ENCODE assay signal across 1 cellular context in the genomic region with DNA sequence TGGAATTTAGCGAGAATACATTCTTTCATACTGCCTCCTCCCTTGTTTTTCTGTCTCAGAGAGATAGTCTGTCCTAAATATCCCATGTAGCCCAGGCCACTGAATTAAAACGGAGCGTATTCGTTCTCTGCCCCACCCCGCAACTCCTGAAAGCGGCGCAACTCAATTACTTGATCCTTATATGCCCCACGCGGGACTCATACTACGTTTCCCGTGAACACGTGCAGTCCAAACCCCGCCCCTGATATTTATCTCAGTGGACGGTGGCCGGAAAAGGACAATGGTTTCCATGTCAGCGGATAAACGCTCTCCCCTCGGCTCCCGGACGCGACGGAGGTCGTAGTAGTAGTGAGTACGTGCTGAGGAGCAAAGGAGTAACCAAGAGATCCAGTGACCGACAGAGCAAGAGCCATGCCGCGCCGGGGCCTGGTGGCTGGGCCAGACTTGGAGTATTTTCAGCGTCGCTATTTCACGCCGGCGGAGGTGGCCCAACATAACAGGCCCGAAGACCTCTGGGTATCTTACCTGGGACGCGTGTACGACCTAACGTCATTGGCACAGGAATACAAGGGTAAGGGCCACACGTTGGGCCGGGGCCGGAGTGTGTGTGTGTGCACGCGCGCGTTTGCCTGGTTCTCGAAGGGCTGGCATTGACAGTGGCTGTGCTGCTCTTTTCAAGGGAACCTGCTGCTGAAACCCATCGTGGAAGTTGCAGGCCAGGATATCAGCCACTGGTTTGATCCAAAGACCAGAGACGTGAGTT.
A peak's percentile ranks its signal among the peaks of the same experiment; 100 is the strongest.
TF ChIP-seq lines count a peak whose summit lies in the region.

TSS of gene CYB5D1 (plus strand) at position 280 of the 763 bp plus-strand sequence. CDS start at position 412, 132 bp downstream.

TF ChIP-seq in HEK293, 187 proteins besides CTCF, POLR2A, EP300 and RAD21 (continued from another document and continues in another):
- TF ChIP-seq, protein P1, sequence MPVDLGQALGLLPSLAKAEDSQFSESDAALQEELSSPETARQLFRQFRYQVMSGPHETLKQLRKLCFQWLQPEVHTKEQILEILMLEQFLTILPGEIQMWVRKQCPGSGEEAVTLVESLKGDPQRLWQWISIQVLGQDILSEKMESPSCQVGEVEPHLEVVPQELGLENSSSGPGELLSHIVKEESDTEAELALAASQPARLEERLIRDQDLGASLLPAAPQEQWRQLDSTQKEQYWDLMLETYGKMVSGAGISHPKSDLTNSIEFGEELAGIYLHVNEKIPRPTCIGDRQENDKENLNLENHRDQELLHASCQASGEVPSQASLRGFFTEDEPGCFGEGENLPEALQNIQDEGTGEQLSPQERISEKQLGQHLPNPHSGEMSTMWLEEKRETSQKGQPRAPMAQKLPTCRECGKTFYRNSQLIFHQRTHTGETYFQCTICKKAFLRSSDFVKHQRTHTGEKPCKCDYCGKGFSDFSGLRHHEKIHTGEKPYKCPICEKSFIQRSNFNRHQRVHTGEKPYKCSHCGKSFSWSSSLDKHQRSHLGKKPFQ (tag by site-specific recombination; IDR thresholded peaks at IDR 0.05): no peak
- no peak for TF ChIP-seq ZNF202 (tag by site-specific recombination; IDR thresholded peaks at IDR 0.05; ENCODE audit: borderline replicate concordance)
- no peak for TF ChIP-seq ZNF274 (IDR thresholded peaks at IDR 0.05; ENCODE audit: low read length)
- no peak for TF ChIP-seq ZNF274 (tag by site-specific recombination; IDR thresholded peaks at IDR 0.05; ENCODE audit: borderline replicate concordance)
- TF ChIP-seq PRDM6 (tag by site-specific recombination; IDR thresholded peaks at IDR 0.05): no peak
- TF ChIP-seq ZNF26 (tag by site-specific recombination; IDR thresholded peaks at IDR 0.05): no peak
- TF ChIP-seq ZNF121 (tag by site-specific recombination; IDR thresholded peaks at IDR 0.05): no peak
- no peak for TF ChIP-seq GLI2 (tag by site-specific recombination; IDR thresholded peaks at IDR 0.05; ENCODE audit: borderline replicate concordance, low read depth)
- TF ChIP-seq ZNF776 (tag by site-specific recombination; IDR thresholded peaks at IDR 0.05; ENCODE audit: borderline replicate concordance): no peak
- no peak for TF ChIP-seq ZNF24 (tag by site-specific recombination; IDR thresholded peaks at IDR 0.05)
- no peak for TF ChIP-seq ZNF548 (tag by site-specific recombination; IDR thresholded peaks at IDR 0.05)
- TF ChIP-seq, protein P2, sequence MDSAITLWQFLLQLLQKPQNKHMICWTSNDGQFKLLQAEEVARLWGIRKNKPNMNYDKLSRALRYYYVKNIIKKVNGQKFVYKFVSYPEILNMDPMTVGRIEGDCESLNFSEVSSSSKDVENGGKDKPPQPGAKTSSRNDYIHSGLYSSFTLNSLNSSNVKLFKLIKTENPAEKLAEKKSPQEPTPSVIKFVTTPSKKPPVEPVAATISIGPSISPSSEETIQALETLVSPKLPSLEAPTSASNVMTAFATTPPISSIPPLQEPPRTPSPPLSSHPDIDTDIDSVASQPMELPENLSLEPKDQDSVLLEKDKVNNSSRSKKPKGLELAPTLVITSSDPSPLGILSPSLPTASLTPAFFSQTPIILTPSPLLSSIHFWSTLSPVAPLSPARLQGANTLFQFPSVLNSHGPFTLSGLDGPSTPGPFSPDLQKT (IDR thresholded peaks at IDR 0.05; ENCODE audit: borderline replicate concordance, low read depth, low read length): 0 out of 2 replicates have a peak, but pooled peaks have one; percentile 27
- TF ChIP-seq PRDM4 (tag by site-specific recombination; IDR thresholded peaks at IDR 0.05): no peak
- TF ChIP-seq ZNF155 (tag by site-specific recombination; IDR thresholded peaks at IDR 0.05): no peak
- peak; percentile 34; the same call in 1 of the 2 replicates for TF ChIP-seq ZBTB48 (tag by site-specific recombination; IDR thresholded peaks at IDR 0.05)
- 0 out of 2 replicates have a peak, but pooled peaks have one; percentile 48 for TF ChIP-seq ZSCAN30 (tag by site-specific recombination; IDR thresholded peaks at IDR 0.05)
- TF ChIP-seq, protein P3, sequence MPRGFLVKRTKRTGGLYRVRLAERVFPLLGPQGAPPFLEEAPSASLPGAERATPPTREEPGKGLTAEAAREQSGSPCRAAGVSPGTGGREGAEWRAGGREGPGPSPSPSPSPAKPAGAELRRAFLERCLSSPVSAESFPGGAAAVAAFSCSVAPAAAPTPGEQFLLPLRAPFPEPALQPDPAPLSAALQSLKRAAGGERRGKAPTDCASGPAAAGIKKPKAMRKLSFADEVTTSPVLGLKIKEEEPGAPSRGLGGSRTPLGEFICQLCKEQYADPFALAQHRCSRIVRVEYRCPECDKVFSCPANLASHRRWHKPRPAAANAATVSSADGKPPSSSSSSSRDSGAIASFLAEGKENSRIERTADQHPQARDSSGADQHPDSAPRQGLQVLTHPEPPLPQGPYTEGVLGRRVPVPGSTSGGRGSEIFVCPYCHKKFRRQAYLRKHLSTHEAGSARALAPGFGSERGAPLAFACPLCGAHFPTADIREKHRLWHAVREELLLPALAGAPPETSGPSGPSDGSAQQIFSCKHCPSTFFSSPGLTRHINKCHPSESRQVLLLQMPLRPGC (tag by site-specific recombination; IDR thresholded peaks at IDR 0.05): peak; percentile 9; the same call in 1 of the 2 replicates
- TF ChIP-seq, protein P4, sequence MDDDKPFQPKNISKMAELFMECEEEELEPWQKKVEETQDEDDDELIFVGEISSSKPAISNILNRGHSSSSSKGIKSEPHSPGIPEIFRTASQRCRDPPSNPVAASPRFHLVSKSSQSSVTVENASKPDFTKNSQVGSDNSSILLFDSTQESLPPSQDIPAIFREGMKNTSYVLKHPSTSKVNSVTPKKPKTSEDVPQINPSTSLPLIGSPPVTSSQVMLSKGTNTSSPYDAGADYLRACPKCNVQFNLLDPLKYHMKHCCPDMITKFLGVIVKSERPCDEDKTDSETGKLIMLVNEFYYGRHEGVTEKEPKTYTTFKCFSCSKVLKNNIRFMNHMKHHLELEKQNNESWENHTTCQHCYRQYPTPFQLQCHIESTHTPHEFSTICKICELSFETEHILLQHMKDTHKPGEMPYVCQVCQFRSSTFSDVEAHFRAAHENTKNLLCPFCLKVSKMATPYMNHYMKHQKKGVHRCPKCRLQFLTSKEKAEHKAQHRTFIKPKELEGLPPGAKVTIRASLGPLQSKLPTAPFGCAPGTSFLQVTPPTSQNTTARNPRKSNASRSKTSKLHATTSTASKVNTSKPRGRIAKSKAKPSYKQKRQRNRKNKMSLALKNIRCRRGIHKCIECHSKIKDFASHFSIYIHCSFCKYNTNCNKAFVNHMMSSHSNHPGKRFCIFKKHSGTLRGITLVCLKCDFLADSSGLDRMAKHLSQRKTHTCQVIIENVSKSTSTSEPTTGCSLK (tag by site-specific recombination; IDR thresholded peaks at IDR 0.05): no peak
- no peak for TF ChIP-seq ZNF175 (tag by site-specific recombination; IDR thresholded peaks at IDR 0.05)
- TF ChIP-seq ZNF664 (tag by site-specific recombination; IDR thresholded peaks at IDR 0.05): 0 out of 2 replicates have a peak, but pooled peaks have one; percentile 6
- TF ChIP-seq ZNF621 (tag by site-specific recombination; IDR thresholded peaks at IDR 0.05): no peak
- TF ChIP-seq RBAK (tag by site-specific recombination; IDR thresholded peaks at IDR 0.05): no peak
- TF ChIP-seq ZNF658 (tag by site-specific recombination; IDR thresholded peaks at IDR 0.05): no peak
- no peak for TF ChIP-seq MZF1 (tag by site-specific recombination; IDR thresholded peaks at IDR 0.05; ENCODE audit: borderline replicate concordance)
- no peak for TF ChIP-seq ZNF146 (tag by site-specific recombination; IDR thresholded peaks at IDR 0.05)
- TF ChIP-seq, protein P5, sequence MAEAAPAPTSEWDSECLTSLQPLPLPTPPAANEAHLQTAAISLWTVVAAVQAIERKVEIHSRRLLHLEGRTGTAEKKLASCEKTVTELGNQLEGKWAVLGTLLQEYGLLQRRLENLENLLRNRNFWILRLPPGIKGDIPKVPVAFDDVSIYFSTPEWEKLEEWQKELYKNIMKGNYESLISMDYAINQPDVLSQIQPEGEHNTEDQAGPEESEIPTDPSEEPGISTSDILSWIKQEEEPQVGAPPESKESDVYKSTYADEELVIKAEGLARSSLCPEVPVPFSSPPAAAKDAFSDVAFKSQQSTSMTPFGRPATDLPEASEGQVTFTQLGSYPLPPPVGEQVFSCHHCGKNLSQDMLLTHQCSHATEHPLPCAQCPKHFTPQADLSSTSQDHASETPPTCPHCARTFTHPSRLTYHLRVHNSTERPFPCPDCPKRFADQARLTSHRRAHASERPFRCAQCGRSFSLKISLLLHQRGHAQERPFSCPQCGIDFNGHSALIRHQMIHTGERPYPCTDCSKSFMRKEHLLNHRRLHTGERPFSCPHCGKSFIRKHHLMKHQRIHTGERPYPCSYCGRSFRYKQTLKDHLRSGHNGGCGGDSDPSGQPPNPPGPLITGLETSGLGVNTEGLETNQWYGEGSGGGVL (tag by site-specific recombination; IDR thresholded peaks at IDR 0.05): no peak
- TF ChIP-seq ZNF391 (tag by site-specific recombination; IDR thresholded peaks at IDR 0.05; ENCODE audit: borderline replicate concordance, low read depth): no peak; the same call in 1 of the 2 replicates
- TF ChIP-seq PRDM10 (tag by site-specific recombination; IDR thresholded peaks at IDR 0.05): peak; percentile 21; the same call in 1 of the 2 replicates
- TF ChIP-seq, protein P6, sequence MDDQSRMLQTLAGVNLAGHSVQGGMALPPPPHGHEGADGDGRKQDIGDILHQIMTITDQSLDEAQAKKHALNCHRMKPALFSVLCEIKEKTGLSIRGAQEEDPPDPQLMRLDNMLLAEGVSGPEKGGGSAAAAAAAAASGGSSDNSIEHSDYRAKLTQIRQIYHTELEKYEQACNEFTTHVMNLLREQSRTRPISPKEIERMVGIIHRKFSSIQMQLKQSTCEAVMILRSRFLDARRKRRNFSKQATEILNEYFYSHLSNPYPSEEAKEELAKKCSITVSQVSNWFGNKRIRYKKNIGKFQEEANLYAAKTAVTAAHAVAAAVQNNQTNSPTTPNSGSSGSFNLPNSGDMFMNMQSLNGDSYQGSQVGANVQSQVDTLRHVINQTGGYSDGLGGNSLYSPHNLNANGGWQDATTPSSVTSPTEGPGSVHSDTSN (CRISPR knock-in tag; IDR thresholded peaks at IDR 0.05): no peak
- no peak for TF ChIP-seq HOXA7 (CRISPR knock-in tag; IDR thresholded peaks at IDR 0.05; ENCODE audit: borderline replicate concordance)
- no peak for TF ChIP-seq GFI1B (tag by site-specific recombination; IDR thresholded peaks at IDR 0.05)
- no peak for TF ChIP-seq ZNF416 (tag by site-specific recombination; IDR thresholded peaks at IDR 0.05)
- no peak; the same call in 1 of the 2 replicates for TF ChIP-seq KLF16 (tag by site-specific recombination; IDR thresholded peaks at IDR 0.05)
- TF ChIP-seq ZNF114 (tag by site-specific recombination; IDR thresholded peaks at IDR 0.05): no peak
